Comparison of ENCODE assay signal across 17 cellular contexts in genomic region chr5:90855296-90855990, GRCh38.
DNase-seq lines count a peak whose midpoint lies in the region; ATAC-seq and TF ChIP-seq lines count a peak whose summit lies in the region.
"Had no signal": no experiment of that assay in that cellular context is flagged by ENCODE, and none has a peak within 500 bp of the region (broad histone marks: within the 10 kb centered on the region; RNA-seq: fewer than 3 reads in every experiment).

No MANE protein-coding gene starts in this region.

- TF ChIP-seq CTCF in choroid plexus epithelial cell (conservative IDR thresholded peaks at IDR 0.05; ENCODE audit: low read depth, low read length), result no peak
- no peak for TF ChIP-seq CTCF in nephron progenitor cell (IDR thresholded peaks at IDR 0.05)
- no peak for TF ChIP-seq CTCF in upper lobe of right lung (IDR thresholded peaks at IDR 0.05)
- no peak for TF ChIP-seq CTCF in ascending aorta (IDR thresholded peaks at IDR 0.05)

- intact Hi-C loops in upper lobe of right lung (cut with DNase I), result no loop called here
- intact Hi-C loops in ascending aorta (cut with DNase I), result no loop called here

- no peaks in the 10 kb centered on the region for H3K9me3 Mint-ChIP-seq in nephron progenitor cell

- H3K27me3 ChIP-seq in upper lobe of right lung, result no peaks in the 10 kb centered on the region
- H3K27me3 ChIP-seq in ascending aorta, result no peaks in the 10 kb centered on the region
- H3K27me3 ChIP-seq: BE2C had no signal

- DNase-seq in choroid plexus epithelial cell (ENCODE audit: low read depth), result peak; percentile 22
- DNase-seq in nephron progenitor cell, result no peak
- no peak for DNase-seq in upper lobe of right lung
- DNase-seq in LoVo (ENCODE audit: low spot score), result no peak
- DNase-seq in ascending aorta (ENCODE audit: low spot score in 2 of 2), result no peak
- DNase-seq in kidney glomerular epithelial cell (lab: John Stamatoyannopoulos, UW), result no peak
- DNase-seq: BE2C; CD4-positive, alpha-beta memory T cell; DMS153; DMS79 treated with DMSO at 0.1 percent for 48 hours; EL; GOT3 had no signal

- H3K4me3 Mint-ChIP-seq in nephron progenitor cell, result no peak overlapping the region
- H3K4me3 Mint-ChIP-seq: CD4-positive, alpha-beta memory T cell had no signal

- no peaks in the 10 kb centered on the region for H3K27me3 Mint-ChIP-seq in nephron progenitor cell (ENCODE audit: low read depth, poor library complexity)
- H3K27me3 Mint-ChIP-seq: CD4-positive, alpha-beta memory T cell had no signal

- H3K4me1 Mint-ChIP-seq in nephron progenitor cell, result no peaks in the 10 kb centered on the region
- H3K4me1 Mint-ChIP-seq: CD4-positive, alpha-beta memory T cell had no signal

- no peaks in the 10 kb centered on the region for H3K9me3 ChIP-seq in upper lobe of right lung
- no peaks in the 10 kb centered on the region for H3K9me3 ChIP-seq in ascending aorta
- H3K9me3 ChIP-seq: A549, BE2C, HAP-1 had no signal

- H3K4me3 ChIP-seq in choroid plexus epithelial cell (ENCODE audit: low read depth, low read length) (no peak overlapping the region), upper lobe of right lung (no peak overlapping the region), ascending aorta (no peak overlapping the region)
- H3K4me3 ChIP-seq: A549, HAP-1 had no signal

- H3K36me3 Mint-ChIP-seq in nephron progenitor cell (ENCODE audit: low read depth), result no peaks in the 10 kb centered on the region
- H3K36me3 Mint-ChIP-seq: CD4-positive, alpha-beta memory T cell had no signal

- H3K27ac Mint-ChIP-seq in nephron progenitor cell, result peak overlapping the region; percentile 6
- H3K27ac Mint-ChIP-seq: CD4-positive, alpha-beta memory T cell had no signal

- H3K27ac ChIP-seq in upper lobe of right lung (no peak overlapping the region), ascending aorta (no peak overlapping the region)
- H3K27ac ChIP-seq: A549, C4-2B, HL-60 had no signal

- ATAC-seq in esophagus mucosa (peak; percentile 47), upper lobe of right lung (peak; percentile 43)
- ATAC-seq: A549 had no signal

- H3K36me3 ChIP-seq in upper lobe of right lung (no peaks in the 10 kb centered on the region), ascending aorta (no peaks in the 10 kb centered on the region)
- H3K36me3 ChIP-seq: BE2C had no signal

- no peaks in the 10 kb centered on the region for H3K4me1 ChIP-seq in upper lobe of right lung
- H3K4me1 ChIP-seq in ascending aorta, result no peaks in the 10 kb centered on the region
- H3K4me1 ChIP-seq: A549, HAP-1 had no signal
